11 cellular contexts compared by ENCODE assay signal in the genomic region with DNA sequence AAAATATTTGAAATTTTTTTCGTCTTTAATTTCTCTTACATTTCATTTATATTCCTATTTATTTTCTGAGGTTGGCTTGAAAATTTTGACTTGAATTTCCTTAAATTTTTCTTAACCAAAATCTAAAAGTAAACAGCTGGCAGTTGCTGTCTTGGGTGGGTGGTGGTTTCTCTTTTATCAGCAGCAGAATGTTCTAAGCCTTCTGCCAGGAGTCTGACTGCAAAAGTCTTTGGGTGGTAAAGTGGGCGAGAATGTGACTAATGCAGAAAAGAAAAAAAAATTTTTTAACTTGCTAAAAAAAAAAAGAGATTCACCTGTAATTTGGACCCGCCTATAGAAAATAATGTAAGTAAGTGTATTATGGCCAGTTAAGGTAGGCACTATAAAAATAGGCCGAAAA. TPM values are rescaled to one million over a fixed set of nuclear protein-coding genes. Genes with fewer than 3 reads are reported as not detected.
DNase-seq lines count a peak whose midpoint lies in the region; ATAC-seq and TF ChIP-seq lines count a peak whose summit lies in the region.
"Had no signal": no experiment of that assay in that cellular context is flagged by ENCODE, and none has a peak within 500 bp of the region (broad histone marks: within the 10 kb centered on the region; RNA-seq: fewer than 3 reads in every experiment).

No MANE protein-coding gene starts in this region.

- H3K27ac ChIP-seq in DOHH2 (ENCODE audit: low read depth, low read length) = peak overlapping the region; percentile 81
- peak overlapping the region; percentile 85 for H3K27ac ChIP-seq in MM.1S (ENCODE audit: low read length)
- H3K27ac ChIP-seq in ascending aorta = no peak overlapping the region

- H3K9ac ChIP-seq in MM.1S (ENCODE audit: low read length) = peak overlapping the region; percentile 96

- H3K79me2 ChIP-seq in DOHH2 (ENCODE audit: control insufficient read depth, low read length) = peaks cover 95% of the 10 kb centered on the region
- H3K79me2 ChIP-seq in MM.1S (ENCODE audit: low read length) = peaks cover 99% of the 10 kb centered on the region

- intact Hi-C loops in ascending aorta (cut with DNase I) = no loop called here

- no peak for ATAC-seq in GM21367 (IDR thresholded peaks at IDR 0.05; ENCODE audit: unreplicated experiment)
- ATAC-seq in HG02678 (IDR thresholded peaks at IDR 0.05; ENCODE audit: unreplicated experiment) = no peak
- ATAC-seq in HG03432 (IDR thresholded peaks at IDR 0.05; ENCODE audit: unreplicated experiment) = no peak
- ATAC-seq: esophagus mucosa had no signal

- TF ChIP-seq CTCF in DOHH2 (IDR thresholded peaks at IDR 0.05; ENCODE audit: low read depth, low read length, poor library complexity, severe bottlenecking) (no peak), MM.1S (IDR thresholded peaks at IDR 0.05; ENCODE audit: low read length) (no peak), ascending aorta (IDR thresholded peaks at IDR 0.05) (no peak)

- H3K36me3 ChIP-seq in DOHH2 (ENCODE audit: control insufficient read depth, low read length) = peaks cover 32% of the 10 kb centered on the region
- no peaks in the 10 kb centered on the region for H3K36me3 ChIP-seq in MM.1S (replicated peaks; ENCODE audit: insufficient read depth, low read length)
- no peaks in the 10 kb centered on the region for H3K36me3 ChIP-seq in ascending aorta

- H4K20me1 ChIP-seq in DOHH2 (ENCODE audit: control insufficient read depth, insufficient read depth, low read depth, low read length) (peaks cover 18% of the 10 kb centered on the region), MM.1S (ENCODE audit: insufficient read depth, low read length) (no peaks in the 10 kb centered on the region)

- no peaks in the 10 kb centered on the region for H3K9me3 ChIP-seq in DOHH2 (ENCODE audit: control insufficient read depth, insufficient read depth, low read length)
- H3K9me3 ChIP-seq in MM.1S (replicated peaks; ENCODE audit: insufficient read depth, low read length) = no peaks in the 10 kb centered on the region
- no peaks in the 10 kb centered on the region for H3K9me3 ChIP-seq in ascending aorta

- peak overlapping the region; percentile 99 for H3K4me3 ChIP-seq in DOHH2 (ENCODE audit: low read length)
- peak overlapping the region; percentile 93 for H3K4me3 ChIP-seq in MM.1S (ENCODE audit: low read length)
- peak overlapping the region; percentile 37 to 84 for H3K4me3 ChIP-seq in ascending aorta

- H3F3A ChIP-seq in DOHH2 (ENCODE audit: control insufficient read depth, insufficient read depth) (peaks cover 24% of the 10 kb centered on the region), MM.1S (ENCODE audit: insufficient read depth, low read length) (peaks cover 41% of the 10 kb centered on the region)

- H3K27me3 ChIP-seq in DOHH2 (ENCODE audit: control insufficient read depth, low read length) = no peaks in the 10 kb centered on the region
- H3K27me3 ChIP-seq in MM.1S (replicated peaks; ENCODE audit: insufficient read depth, low read length) = no peaks in the 10 kb centered on the region
- no peaks in the 10 kb centered on the region for H3K27me3 ChIP-seq in ascending aorta

- H3K9me2 ChIP-seq in DOHH2 (replicated peaks; ENCODE audit: control insufficient read depth, low read length) (no peaks in the 10 kb centered on the region), MM.1S (replicated peaks; ENCODE audit: insufficient read depth, low read length) (no peaks in the 10 kb centered on the region)

- H3K4me2 ChIP-seq in DOHH2 (ENCODE audit: low read length) (peak overlapping the region; percentile 93), MM.1S (ENCODE audit: low read depth, low read length) (peak overlapping the region; percentile 81)

- DNase-seq in MM.1S = peak; percentile 37
- DNase-seq in ascending aorta (ENCODE audit: low spot score in 2 of 2) = no peak
- DNase-seq in myocyte (ENCODE audit: low read depth) = peak; percentile 18
- no peak for DNase-seq in OCI-M2 (lab: John Stamatoyannopoulos, UW; ENCODE audit: unreplicated experiment)
- DNase-seq: NCI-H2171, nephron progenitor cell had no signal

- no peak overlapping the region for H2AFZ ChIP-seq in MM.1S (ENCODE audit: low read length)

- H3K4me1 ChIP-seq in DOHH2 (ENCODE audit: control insufficient read depth, low read length) (peaks cover 63% of the 10 kb centered on the region), MM.1S (ENCODE audit: low read length) (peaks cover 34% of the 10 kb centered on the region), ascending aorta (peaks cover 4 to 35% of the 10 kb centered on the region in 2 donors)

RNA-seq across cellular contexts. Expression of a gene that starts 2.5 kb away (rescaled TPM):
- total RNA-seq in ascending aorta (34.3 TPM), myocyte (55.0 and 62.0 TPM in 2 replicates)
- 24.6 TPM for polyA plus RNA-seq in myocyte (2012)

RNA-seq across cellular contexts. Expression of a gene that starts 3.0 kb away (rescaled TPM):
- total RNA-seq in ascending aorta = 47.5 TPM
- 51.1 and 70.4 TPM in 2 replicates for total RNA-seq in myocyte
- polyA plus RNA-seq in myocyte (2012) = 12.2 TPM

Comparison
In these comparisons a context has a peak if more than half of its experiments do, and no peak if none do; other contexts are left out.
1. H3K27ac ChIP-seq: peak in DOHH2 (single experiment) and MM.1S (single experiment); none in ascending aorta (0 of 2).
2. DNase-seq: peak in MM.1S (single experiment) and myocyte (single experiment); none in ascending aorta (0 of 2) and OCI-M2 (single experiment).
3. Peak in every context shown above with its lines, with median percentiles within 50 percentile points of each other: H3K4me3 ChIP-seq.